ENCODE assay signal across 7 cellular contexts in the genomic region with DNA sequence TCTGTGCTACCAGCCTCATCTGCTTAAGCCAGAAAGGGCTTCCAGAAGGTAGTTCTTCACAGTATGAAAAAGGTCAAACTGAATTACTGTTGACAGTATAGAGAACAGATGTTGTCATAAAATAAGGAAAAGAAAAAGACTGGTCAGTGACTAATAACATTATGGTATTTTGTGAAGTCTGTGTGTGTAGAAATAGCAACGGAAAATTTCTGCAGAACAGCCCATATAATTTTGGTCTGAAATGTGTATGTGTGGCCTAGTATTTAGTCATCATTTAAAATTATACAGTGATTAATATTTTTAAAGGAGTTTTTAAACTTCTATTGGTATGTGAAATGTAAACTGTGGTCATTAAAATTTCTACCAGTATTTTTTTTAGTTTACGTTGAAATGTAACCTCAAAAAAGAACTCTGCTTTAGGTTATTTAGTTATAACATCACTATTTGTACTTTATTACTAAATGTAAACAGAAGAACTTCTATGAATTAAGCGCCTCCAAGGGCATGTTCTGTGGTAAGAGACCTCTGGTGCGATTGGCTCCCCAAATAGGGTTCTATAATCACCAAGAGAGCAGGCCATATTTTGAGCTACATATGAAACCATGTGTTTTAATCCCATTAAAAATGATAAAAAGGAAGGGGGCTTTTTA. TPM values are rescaled to one million over a fixed set of nuclear protein-coding genes. Genes with fewer than 3 reads are reported as not detected.
DNase-seq lines count a peak whose midpoint lies in the region; ATAC-seq lines count a peak whose summit lies in the region.

No MANE protein-coding gene starts in this region.

- peak overlapping the region; percentile 74 for H3K4me3 Mint-ChIP-seq in activated naive CD8-positive, alpha-beta T cell

- H3K9ac ChIP-seq in skeletal muscle satellite cell (ENCODE audit: low read depth, low read length), result peak overlapping the region; percentile 68

- ATAC-seq in GM18858 (IDR thresholded peaks at IDR 0.05; ENCODE audit: unreplicated experiment), result peak; percentile 47
- peak; percentile 62 for ATAC-seq in HG02885 (IDR thresholded peaks at IDR 0.05; ENCODE audit: poor library complexity, unreplicated experiment)

- intact Hi-C loops in head of caudate nucleus (cut with DNase I), result no loop called here

- H3K36me3 ChIP-seq in skeletal muscle satellite cell (ENCODE audit: insufficient read depth, low read length), result no peaks in the 10 kb centered on the region

- peaks cover 74% of the 10 kb centered on the region for H3K4me1 ChIP-seq in skeletal muscle satellite cell (ENCODE audit: control insufficient read depth, insufficient read depth, low read length)

- no peak for DNase-seq in head of caudate nucleus
- DNase-seq in HPDE6-E6E7 (ENCODE audit: extremely low spot score), result no peak
- DNase-seq in NCI-H1092 treated with DMSO at 0.1 percent for 48 hours (lab: John Stamatoyannopoulos, UW), result no peak

- H3K4me2 ChIP-seq in skeletal muscle satellite cell (ENCODE audit: low read length), result peak overlapping the region; percentile 35

- H3K27ac Mint-ChIP-seq in activated naive CD8-positive, alpha-beta T cell, result peak overlapping the region; percentile 98

- H3K27me3 Mint-ChIP-seq in activated naive CD8-positive, alpha-beta T cell, result no peaks in the 10 kb centered on the region

- no peaks in the 10 kb centered on the region for H3K9me3 ChIP-seq in skeletal muscle satellite cell (replicated peaks; ENCODE audit: low read length)

- no peaks in the 10 kb centered on the region for H3K9me3 Mint-ChIP-seq in activated naive CD8-positive, alpha-beta T cell (ENCODE audit: low read depth)

- H3K36me3 Mint-ChIP-seq in activated naive CD8-positive, alpha-beta T cell, result peaks cover 28% of the 10 kb centered on the region

- no peak overlapping the region for H3K4me3 ChIP-seq in skeletal muscle satellite cell (ENCODE audit: low read length)

- peaks cover 95% of the 10 kb centered on the region for H3K4me1 Mint-ChIP-seq in activated naive CD8-positive, alpha-beta T cell (ENCODE audit: low read depth)

- no peaks in the 10 kb centered on the region for H3K27me3 ChIP-seq in skeletal muscle satellite cell (ENCODE audit: control insufficient read depth, insufficient read depth, low read length)

RNA-seq across cellular contexts. Expression of gene GPR183, which starts 3.3 kb away (rescaled TPM):
- total RNA-seq in skeletal muscle satellite cell (2012; rRNA removed), result not detected in 2 replicates

RNA-seq across cellular contexts. Expression of gene GPR18, which starts 52.3 kb away (rescaled TPM):
- not detected in 2 replicates for total RNA-seq in skeletal muscle satellite cell (2012; rRNA removed)
